Comparison of ENCODE assay signal across 10 cellular contexts in genomic region chr11:33930317-33931021, GRCh38. TPM values are rescaled to one million over a fixed set of nuclear protein-coding genes. Genes with fewer than 3 reads are reported as not detected.
DNase-seq lines count a peak whose midpoint lies in the region; ATAC-seq, FAIRE-seq and TF ChIP-seq lines count a peak whose summit lies in the region.
"Had no signal": no experiment of that assay in that cellular context is flagged by ENCODE, and none has a peak within 500 bp of the region (broad histone marks: within the 10 kb centered on the region; RNA-seq: fewer than 3 reads in every experiment).

No MANE protein-coding gene starts in this region.

- no peak overlapping the region for H3T11ph ChIP-seq in H9 (ENCODE audit: low read length)

- H3K23ac ChIP-seq in H9 (ENCODE audit: insufficient read length, low read depth, low read length): no peak overlapping the region

- H4K5ac ChIP-seq in H9 (ENCODE audit: insufficient read length, low read depth, low read length): no peak overlapping the region

- no peak overlapping the region for H2BK5ac ChIP-seq in H9 (ENCODE audit: insufficient read length, low read length)

- TF ChIP-seq EP300 in GM12878 (IDR thresholded peaks at IDR 0.05; ENCODE audit: borderline replicate concordance in 1 of 2, control insufficient read depth in 1 of 2, low read depth in 2 of 2, low read length in 2 of 2): no peak
- no peak for TF ChIP-seq EP300 in suprapubic skin (IDR thresholded peaks at IDR 0.05)

- BruUV-seq in GM12878 (replicated peaks; lab: Mats Ljungman, UMichigan): no TSS peak

- no peaks in the 10 kb centered on the region for H3K4me1 ChIP-seq in GM12878 (ENCODE audit: control insufficient read depth, insufficient read depth, low read length)
- peaks cover 30% of the 10 kb centered on the region for H3K4me1 ChIP-seq in suprapubic skin
- peaks cover 3% of the 10 kb centered on the region for H3K4me1 ChIP-seq in H9 (ENCODE audit: insufficient read depth, low read length)
- H3K4me1 ChIP-seq: SJSA1 had no signal

- H4K8ac ChIP-seq in H9 (replicated peaks; ENCODE audit: insufficient read length, low read depth, low read length): no peak overlapping the region

- DNase-seq in NAMALWA (ENCODE audit: low spot score) (peak; percentile 13), GM12878 (ENCODE audit: low read depth, low spot score) (no peak), left kidney (ENCODE audit: low read depth, low spot score) (peak; percentile 60), suprapubic skin (ENCODE audit: low spot score in 2 of 2) (no peak), H9 (no peak)
- no peak for DNase-seq in activated T-cell treated with anti-CD3 and anti-CD28 coated beads, Interleukin-2, amount 50 U/mL, for 4 hours
- DNase-seq in activated CD4-positive, alpha-beta T cell treated with anti-CD3 and anti-CD28 coated beads, Interleukin-2, amount 50 U/mL, for 4 hours: no peak

- TF ChIP-seq RAD21 in GM12878 (IDR thresholded peaks at IDR 0.05; ENCODE audit: insufficient read depth, low read depth, low read length): no peak

- H3K4me2 ChIP-seq in GM12878 (ENCODE audit: control insufficient read depth, insufficient read depth) (no peak overlapping the region), H9 (ENCODE audit: insufficient read depth, insufficient read length, low read length) (no peak overlapping the region)

- SMC1A ChIA-PET in GM12878 (lab: Charles Lee; ENCODE audit: uncharacterized antibody, unreplicated experiment): interaction anchor here (0.9 to 1.0 kb wide), 4 partner anchors 10 to 35 kb away, joined by 3 read pairs; no protein-coding TSS in a partner anchor

- H3K9me3 ChIP-seq in GM12878 (replicated peaks; ENCODE audit: control insufficient read depth, insufficient read depth, low read length) (peaks cover 4% of the 10 kb centered on the region; the same call in 2 of the 3 replicates), suprapubic skin (no peaks in the 10 kb centered on the region), H9 (ENCODE audit: control insufficient read depth, low read depth, low read length) (no peaks in the 10 kb centered on the region)
- H3K9me3 ChIP-seq: SJSA1 had no signal

- no peak overlapping the region for H4K91ac ChIP-seq in H9 (ENCODE audit: insufficient read length, low read depth, low read length)

- H3K4me3 Mint-ChIP-seq in activated T-cell treated with anti-CD3 and anti-CD28 coated beads, Interleukin-2, amount 50 U/mL, for 4 hours: no peak overlapping the region
- H3K4me3 Mint-ChIP-seq in H9: no peak overlapping the region

- H3K36me3 ChIP-seq in GM12878 (ENCODE audit: control insufficient read depth in 2 of 2, insufficient read depth in 2 of 2, low read length in 1 of 2) (no peaks in the 10 kb centered on the region), suprapubic skin (no peaks in the 10 kb centered on the region)
- H3K36me3 ChIP-seq: SJSA1 had no signal

- ATAC-seq in GM12878 (no peak; the same call in 2 of the 3 replicates), HG03097 (IDR thresholded peaks at IDR 0.05; ENCODE audit: low FRiP score, unreplicated experiment) (no peak)
- no peak for ATAC-seq in activated T-cell treated with anti-CD3 and anti-CD28 coated beads, Interleukin-2, amount 50 U/mL, for 4 hours

- POLR2A ChIA-PET in GM12878 (lab: Charles Lee): no interaction called here

- intact Hi-C loops in GM12878 (cut with micrococcal nuclease; ENCODE audit: unreplicated experiment): no loop called here

- TF ChIP-seq CTCF in GM12878 (IDR thresholded peaks at IDR 0.05 in 2 of 3, conservative IDR thresholded peaks at IDR 0.05 in 1 of 3; ENCODE audit: control insufficient read depth in 2 of 3, extremely low read depth in 1 of 3, insufficient read depth in 1 of 3, low read depth in 3 of 3, low read length in 3 of 3) (no peak), suprapubic skin (IDR thresholded peaks at IDR 0.05) (no peak), H9 (conservative IDR thresholded peaks at IDR 0.05) (no peak)

- TF ChIP-seq POLR2A in GM12878 (IDR thresholded peaks at IDR 0.05; ENCODE audit: low read depth, low read length): no peak
- no peak for TF ChIP-seq POLR2A in suprapubic skin (IDR thresholded peaks at IDR 0.05)

- no peak overlapping the region for H3K4me3 ChIP-seq in GM12878
- peak overlapping the region; percentile 12 for H3K4me3 ChIP-seq in suprapubic skin
- H3K4me3 ChIP-seq: SJSA1 had no signal

- H2BK120ac ChIP-seq in H9 (ENCODE audit: low read depth, low read length, poor library complexity, severe bottlenecking): no peak overlapping the region

- H4K20me1 ChIP-seq in GM12878 (ENCODE audit: control insufficient read depth, insufficient read depth) (no peaks in the 10 kb centered on the region), H9 (ENCODE audit: control insufficient read depth, insufficient read depth, insufficient read length) (no peaks in the 10 kb centered on the region)

- in situ Hi-C loops in GM12878 (cut with MboI): no loop called here

- peaks cover 6% of the 10 kb centered on the region for H3K4me1 Mint-ChIP-seq in activated T-cell treated with anti-CD3 and anti-CD28 coated beads, Interleukin-2, amount 50 U/mL, for 4 hours (ENCODE audit: low read depth)
- H3K4me1 Mint-ChIP-seq in H9: peaks cover 16 to 18% of the 10 kb centered on the region in 2 experiments

- no peak overlapping the region for H2BK12ac ChIP-seq in H9 (ENCODE audit: insufficient read length, low read depth, low read length)

- H3K27ac ChIP-seq in GM12878 (ENCODE audit: control insufficient read depth, insufficient read depth) (no peak overlapping the region), suprapubic skin (peak overlapping the region; percentile 80), H9 (ENCODE audit: insufficient read length, low read depth, low read length) (no peak overlapping the region)
- H3K27ac ChIP-seq: epithelial cell of prostate, SJSA1 had no signal

- no peak overlapping the region for H2BK15ac ChIP-seq in H9 (ENCODE audit: low read depth, low read length)

- no peak overlapping the region for H3K4ac ChIP-seq in H9 (ENCODE audit: low read depth, low read length)

- H3K27ac Mint-ChIP-seq in H9: peak overlapping the region in 1 of 3 experiments; percentile 10; a peak in 1 of 7 replicates

- no peak overlapping the region for H3K56ac ChIP-seq in H9 (ENCODE audit: insufficient read length, low read depth, low read length)

- no peak overlapping the region for H3K9ac ChIP-seq in GM12878 (ENCODE audit: control insufficient read depth, insufficient read depth, low read length)
- no peak overlapping the region for H3K9ac ChIP-seq in H9 (ENCODE audit: extremely low read depth, insufficient read length, low read length)

- H3K14ac ChIP-seq in H9 (ENCODE audit: insufficient read depth, low read length): no peak overlapping the region

- no peaks in the 10 kb centered on the region for H3K27me3 ChIP-seq in GM12878 (replicated peaks in 1 of 2; ENCODE audit: control insufficient read depth in 2 of 2, insufficient read depth in 2 of 2, low read length in 1 of 2)
- no peaks in the 10 kb centered on the region for H3K27me3 ChIP-seq in suprapubic skin
- no peaks in the 10 kb centered on the region for H3K27me3 ChIP-seq in H9 (ENCODE audit: insufficient read depth, low read length)

- peak overlapping the region; percentile 65 for H2AFZ ChIP-seq in GM12878 (ENCODE audit: control insufficient read depth, low read depth, low read length)
- H2AFZ ChIP-seq in H9 (ENCODE audit: low read length): no peak overlapping the region

- no peak overlapping the region for H3K18ac ChIP-seq in H9 (ENCODE audit: insufficient read length, low read depth, low read length)

- peaks cover 22% of the 10 kb centered on the region for H3K27me3 Mint-ChIP-seq in activated T-cell treated with anti-CD3 and anti-CD28 coated beads, Interleukin-2, amount 50 U/mL, for 4 hours (ENCODE audit: low read depth)
- peaks cover 4% of the 10 kb centered on the region for H3K27me3 Mint-ChIP-seq in H9 (ENCODE audit: low read depth)

- no peaks in the 10 kb centered on the region for H3K79me1 ChIP-seq in H9 (ENCODE audit: insufficient read depth, low read depth, low read length, poor library complexity, severe bottlenecking)

- RAD21 ChIA-PET in GM12878 (lab: Charles Lee; ENCODE audit: unreplicated experiment): interaction anchor here (0.7 kb wide), 1 partner anchor 240 kb away, joined by 3 read pairs; no protein-coding TSS in a partner anchor

- H3K79me2 ChIP-seq in GM12878 (ENCODE audit: control insufficient read depth, insufficient read depth, low read length) (no peaks in the 10 kb centered on the region), H9 (ENCODE audit: insufficient read depth, low read length) (no peaks in the 10 kb centered on the region)

- 67% methylated on average over 7 of the region's 7 CpGs for WGBS in GM12878 (ENCODE audit: insufficient coverage, insufficient replicate concordance, low lambda C conversion rate, missing lambda C conversion rate)
- 21% methylated on average over 7 of the region's 7 CpGs for WGBS in suprapubic skin
- WGBS in H9 (ENCODE audit: extremely low coverage, insufficient read length, low lambda C conversion rate): no CpG with 5 or more reads among the region's 7 CpGs

- H3K9me3 Mint-ChIP-seq in activated T-cell treated with anti-CD3 and anti-CD28 coated beads, Interleukin-2, amount 50 U/mL, for 4 hours: peaks cover 15% of the 10 kb centered on the region
- H3K9me3 Mint-ChIP-seq in H9: peaks cover 7 to 13% of the 10 kb centered on the region in 2 experiments

- FAIRE-seq in GM12878 (lab: Jason Lieb, UNC): no peak

- no peaks in the 10 kb centered on the region for H3K23me2 ChIP-seq in H9 (ENCODE audit: insufficient read length, low read depth, low read length, poor library complexity, severe bottlenecking)

- CTCF ChIA-PET in GM12878 (lab: Yijun Ruan, JAX): interaction anchor here (1.2 to 1.4 kb wide), 2 partner anchors 52 to 57 kb away, joined by 3 to 4 read pairs; no protein-coding TSS in a partner anchor

- no peaks in the 10 kb centered on the region for H3K36me3 Mint-ChIP-seq in activated T-cell treated with anti-CD3 and anti-CD28 coated beads, Interleukin-2, amount 50 U/mL, for 4 hours (ENCODE audit: insufficient read depth)
- peaks cover 0 to 8% (median 8%) of the 10 kb centered on the region in 3 experiments; a peak in 4 of 7 replicates for H3K36me3 Mint-ChIP-seq in H9 (ENCODE audit: insufficient read depth in 1 of 3, low read depth in 3 of 3)

- no peak overlapping the region for H2BK20ac ChIP-seq in H9 (ENCODE audit: low read depth, low read length, poor library complexity, severe bottlenecking)

- H2AK5ac ChIP-seq in H9 (ENCODE audit: insufficient read length, low read length): no peak overlapping the region

RNA-seq across cellular contexts. Expression of gene LMO2, which starts 38.6 kb away (rescaled TPM):
- total RNA-seq in GM12878 (2013; cell fraction: nucleolus; rRNA removed): not detected in 2 replicates
- total RNA-seq in GM12878 (2014; rRNA removed) (0.98 and 1.7 TPM in 2 replicates), GM12878 (2014; rRNA removed; fragmentation: Illumina TruSeq; extraction: Trizol) (1.0 and 1.2 TPM in 2 replicates), GM12878 (2021) (0.98 and 1.7 TPM in 2 replicates), suprapubic skin (10 to 100 TPM in 1 of 4 donors, 1 to 10 TPM in 3; 2.1 to 11.1 (median 7.0) TPM), H9 (2021) (0.33 and 0.48 TPM in 2 replicates)
- polyA plus RNA-seq in GM12878 (2011; ENCODE audit: low read depth): 4.0 TPM
- polyA plus RNA-seq in GM12878 (2011; rRNA removed) (1.1 TPM in 2 replicates), GM12878 (2014; fragmentation: Illumina TruSeq; extraction: Trizol) (1.4 and 1.9 TPM in 2 replicates), GM12878 (2014; fragmentation: Nextera tagmentation; extraction: Ambion mirVana) (under 1 TPM; 0.29 to 0.47 TPM), GM12878 (2014; rRNA removed) (1.7 TPM in 2 replicates), GM12878 (2016; fragmentation: Nextera tagmentation; extraction: Ambion mirVana) (under 1 TPM in 1 of 2 experiments, not detected in 1; 0.37 TPM)
- polyA plus RNA-seq in GM12878 (2011; cell fraction: cytosol; rRNA removed): 0.42 and 0.53 TPM in 2 replicates
- polyA plus RNA-seq in GM12878 (2011; cell fraction: nucleus; rRNA removed): 0.24 and 0.25 TPM in 2 replicates
- polyA plus RNA-seq in GM12878 (2012): 4.1 and 7.5 TPM in 2 replicates
- polyA minus RNA-seq in GM12878 (2011; rRNA and poly(A)+ RNA removed): 0.37 and 0.88 TPM in 2 replicates
- polyA minus RNA-seq in GM12878 (2011; cell fraction: cytosol; rRNA and poly(A)+ RNA removed): not detected in 2 replicates
- 0.12 and 0.48 TPM in 2 replicates for polyA minus RNA-seq in GM12878 (2011; cell fraction: nucleus; rRNA and poly(A)+ RNA removed)
- under 1 TPM; 0.18 to 0.57 (median 0.38) TPM for total RNA-seq in activated T-cell treated with anti-CD3 and anti-CD28 coated beads, Interleukin-2, amount 50 U/mL, for 4 hours
- total RNA-seq: SJSA1 had no signal

Comparison
In these comparisons a context has a peak if more than half of its experiments do, and no peak if none do; other contexts are left out.
1. DNase-seq: peak in NAMALWA (single experiment) and left kidney (single experiment); none in GM12878 (single experiment), suprapubic skin (0 of 2), activated T-cell treated with anti-CD3 and anti-CD28 coated beads, Interleukin-2, amount 50 U/mL, for 4 hours (single experiment), activated CD4-positive, alpha-beta T cell treated with anti-CD3 and anti-CD28 coated beads, Interleukin-2, amount 50 U/mL, for 4 hours (0 of 2) and H9 (single experiment).